15 cellular contexts compared by ENCODE assay signal in the genomic region with DNA sequence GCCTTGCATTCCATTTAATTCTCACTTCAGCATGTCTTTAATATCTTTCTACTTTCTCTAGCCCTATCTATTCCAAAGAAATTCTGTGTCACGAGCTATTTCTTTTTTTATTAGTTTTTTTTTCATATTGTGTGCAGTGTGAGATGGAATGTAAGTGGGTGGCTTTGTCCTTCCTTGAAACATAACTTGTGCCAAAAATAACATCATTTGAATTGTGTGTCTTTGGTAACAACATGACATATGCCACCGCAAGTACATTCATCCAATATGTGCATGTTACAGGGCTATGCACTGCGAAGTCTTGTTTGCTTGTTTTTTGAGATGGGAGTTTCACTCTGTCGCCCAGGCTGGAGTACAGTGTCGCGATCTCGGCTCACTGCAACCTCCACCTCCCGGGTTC.
"Had no signal": no experiment of that assay in that cellular context is flagged by ENCODE, and none has a peak within 500 bp of the region (broad histone marks: within the 10 kb centered on the region; RNA-seq: fewer than 3 reads in every experiment).

No MANE protein-coding gene starts in this region.

- H2AFZ ChIP-seq: neural progenitor cell had no signal

- H3K9ac ChIP-seq: neural progenitor cell had no signal

- H3K9me3 Mint-ChIP-seq: effector memory CD8-positive, alpha-beta T cell; natural killer cell treated with Interleukin-12 subunit alpha and Interleukin-12 subunit beta and Interleukin-15 and Interleukin-18, amount 100 ng/mL, for 72 hours; neural progenitor cell had no signal

- H3K4me2 ChIP-seq: neural progenitor cell, smooth muscle cell had no signal

- H3K4me3 ChIP-seq: coronary artery, heart left ventricle, neural progenitor cell, ovary, smooth muscle cell had no signal

- DNase-seq: effector memory CD8-positive, alpha-beta T cell; heart left ventricle; hippocampal formation; nucleus accumbens; ovary; right cardiac atrium; stimulated activated CD4-positive, alpha-beta T cell treated with anti-CD3 and anti-CD28 coated beads, Interleukin-2, amount 100 ng/mL, for 48 hours; stimulated activated naive CD4-positive, alpha-beta T cell treated with Interleukin-2 at 50 U/mL for 16 hours; trophoblast cell had no signal

- H3K4me3 Mint-ChIP-seq: effector memory CD8-positive, alpha-beta T cell; natural killer cell treated with Interleukin-12 subunit alpha and Interleukin-12 subunit beta and Interleukin-15 and Interleukin-18, amount 100 ng/mL, for 72 hours; neural progenitor cell had no signal

- H3K36me3 ChIP-seq: heart left ventricle, neural progenitor cell, ovary had no signal

- H3K27ac ChIP-seq: coronary artery, heart left ventricle, neural progenitor cell, ovary had no signal

- H3K27ac Mint-ChIP-seq: effector memory CD8-positive, alpha-beta T cell; natural killer cell treated with Interleukin-12 subunit alpha and Interleukin-12 subunit beta and Interleukin-15 and Interleukin-18, amount 100 ng/mL, for 72 hours; neural progenitor cell had no signal

- H3K4me1 ChIP-seq: neural progenitor cell had no signal

- FAIRE-seq: frontal cortex, islet of Langerhans had no signal

- H3K36me3 Mint-ChIP-seq: natural killer cell treated with Interleukin-12 subunit alpha and Interleukin-12 subunit beta and Interleukin-15 and Interleukin-18, amount 100 ng/mL, for 72 hours; neural progenitor cell had no signal

- H3K27me3 ChIP-seq: heart left ventricle, neural progenitor cell, ovary had no signal

- H3K9me3 ChIP-seq: heart left ventricle, ovary had no signal
